Comparison of ENCODE assay signal across 8 cellular contexts in the genomic region with DNA sequence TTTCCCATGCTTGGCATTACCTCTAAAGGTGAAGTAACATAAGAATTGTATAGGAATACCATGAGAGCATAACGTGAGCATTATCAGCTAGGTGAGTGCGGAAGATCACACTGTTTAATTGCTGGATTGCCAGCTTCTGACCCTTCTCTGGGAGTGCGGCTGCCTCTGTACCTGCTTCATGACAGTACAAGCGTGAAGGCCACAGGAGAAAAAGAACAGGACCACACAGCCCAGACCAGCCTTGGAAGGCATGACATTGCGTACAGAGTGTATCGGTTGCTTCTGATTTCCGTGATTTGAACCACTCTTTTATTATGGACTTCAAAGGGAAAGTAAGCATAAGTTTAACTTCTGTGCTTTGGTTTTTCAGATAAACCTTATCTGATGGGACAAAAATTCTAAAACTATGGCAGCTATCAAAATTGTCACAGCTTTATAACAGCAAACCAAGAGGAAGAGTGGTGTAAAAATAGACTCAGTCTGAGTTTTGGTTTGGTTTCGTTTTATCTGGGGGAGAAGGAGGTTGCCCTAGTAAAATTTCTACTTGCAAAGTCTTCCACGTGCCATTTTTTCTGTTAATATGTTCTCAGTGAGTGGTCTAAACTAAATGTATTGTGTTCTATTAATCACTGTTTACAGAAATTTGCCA.
DNase-seq lines count a peak whose midpoint lies in the region; ATAC-seq and TF ChIP-seq lines count a peak whose summit lies in the region.

No MANE protein-coding gene starts in this region.

- H3K4me1 ChIP-seq in mucosa of stomach (ENCODE audit: control insufficient read depth, insufficient read depth, low read length), result peaks cover 51% of the 10 kb centered on the region
- no peaks in the 10 kb centered on the region for H3K4me1 ChIP-seq in ovary (ENCODE audit: insufficient read depth)

- no peak for TF ChIP-seq CTCF in GM12865 (IDR thresholded peaks at IDR 0.05; ENCODE audit: insufficient read depth, low read depth, low read length, missing control alignments)
- no peak for TF ChIP-seq CTCF in WTC11 (IDR thresholded peaks at IDR 0.05)
- no peak for TF ChIP-seq CTCF in brain microvascular endothelial cell (IDR thresholded peaks at IDR 0.05; ENCODE audit: low read depth, low read length, missing control alignments)
- TF ChIP-seq CTCF in ovary (IDR thresholded peaks at IDR 0.05), result no peak

- H3K9ac ChIP-seq in mucosa of stomach (ENCODE audit: low read length), result peak overlapping the region; percentile 31

- in situ Hi-C loops in brain microvascular endothelial cell (cut with HindIII; ENCODE audit: low pct_ligation_motif_present, low sequenced_read_pairs), result no loop called here

- 76 to 82% (median 77%) methylated on average over 9 of the region's 9 CpGs for WGBS in ovary, 3 donors

- POLR2A ChIA-PET in WTC11 (lab: Charles Lee), result no interaction called here

- intact Hi-C loops in ovary (cut with DNase I), result no loop called here

- DNase-seq in GM12865 (ENCODE audit: low read depth) (peak; percentile 49), WTC11 (ENCODE audit: low spot score) (no peak), NCI-H2029 treated with DMSO at 0.1 percent for 48 hours (lab: John Stamatoyannopoulos, UW) (no peak), brain microvascular endothelial cell (no peak), ovary (no peak), DMS153 (lab: John Stamatoyannopoulos, UW) (no peak)

- H3K36me3 Mint-ChIP-seq in WTC11, result peaks cover 8% of the 10 kb centered on the region

- CTCF ChIA-PET in WTC11 (lab: Charles Lee), result interaction anchor here (0.6 kb wide), 1 partner anchor 1058 kb away, joined by 3 read pairs; the partner anchor contains the start of gene FAM50B

- H3K36me3 ChIP-seq in mucosa of stomach (ENCODE audit: control insufficient read depth, insufficient read depth, low read length) (no peaks in the 10 kb centered on the region), brain microvascular endothelial cell (replicated peaks) (no peaks in the 10 kb centered on the region), ovary (no peaks in the 10 kb centered on the region)

- H3K27ac ChIP-seq in brain microvascular endothelial cell, result no peak overlapping the region
- H3K27ac ChIP-seq in ovary, result no peak overlapping the region

- H3K4me3 ChIP-seq in GM12865 (ENCODE audit: low read depth, low read length) (peak overlapping the region; percentile 1), mucosa of stomach (ENCODE audit: low read length) (no peak overlapping the region), brain microvascular endothelial cell (ENCODE audit: low read depth, low read length) (no peak overlapping the region), ovary (no peak overlapping the region)

- peaks cover 58% of the 10 kb centered on the region for H3K4me1 Mint-ChIP-seq in WTC11

- ATAC-seq in GM21576 (IDR thresholded peaks at IDR 0.05; ENCODE audit: unreplicated experiment) (peak; percentile 39), WTC11 (no peak)

- H3K27ac Mint-ChIP-seq in WTC11, result peak overlapping the region; percentile 69

- H3K27me3 ChIP-seq in mucosa of stomach (ENCODE audit: control insufficient read depth, insufficient read depth, low read length) (no peaks in the 10 kb centered on the region), brain microvascular endothelial cell (replicated peaks) (no peaks in the 10 kb centered on the region), ovary (no peaks in the 10 kb centered on the region)

- TF ChIP-seq POLR2A in ovary (IDR thresholded peaks at IDR 0.05), result no peak

- H3K9me3 Mint-ChIP-seq in WTC11, result no peaks in the 10 kb centered on the region

- H3K9me3 ChIP-seq in mucosa of stomach (ENCODE audit: control insufficient read depth, low read length) (no peaks in the 10 kb centered on the region), ovary (no peaks in the 10 kb centered on the region)

- no peaks in the 10 kb centered on the region for H3K27me3 Mint-ChIP-seq in WTC11 (ENCODE audit: low read depth)

- H3K4me3 Mint-ChIP-seq in WTC11, result no peak overlapping the region

- no peak for TF ChIP-seq EP300 in ovary (IDR thresholded peaks at IDR 0.05)

TF ChIP-seq in WTC11, 78 proteins besides CTCF, POLR2A, EP300 and RAD21:
- TF ChIP-seq, protein P1, sequence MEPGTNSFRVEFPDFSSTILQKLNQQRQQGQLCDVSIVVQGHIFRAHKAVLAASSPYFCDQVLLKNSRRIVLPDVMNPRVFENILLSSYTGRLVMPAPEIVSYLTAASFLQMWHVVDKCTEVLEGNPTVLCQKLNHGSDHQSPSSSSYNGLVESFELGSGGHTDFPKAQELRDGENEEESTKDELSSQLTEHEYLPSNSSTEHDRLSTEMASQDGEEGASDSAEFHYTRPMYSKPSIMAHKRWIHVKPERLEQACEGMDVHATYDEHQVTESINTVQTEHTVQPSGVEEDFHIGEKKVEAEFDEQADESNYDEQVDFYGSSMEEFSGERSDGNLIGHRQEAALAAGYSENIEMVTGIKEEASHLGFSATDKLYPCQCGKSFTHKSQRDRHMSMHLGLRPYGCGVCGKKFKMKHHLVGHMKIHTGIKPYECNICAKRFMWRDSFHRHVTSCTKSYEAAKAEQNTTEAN (CRISPR knock-in tag; IDR thresholded peaks at IDR 0.05), result no peak
- TF ChIP-seq STAT6 (CRISPR knock-in tag; conservative IDR thresholded peaks at IDR 0.05; ENCODE audit: low read depth) (no peak), JAZF1 (CRISPR knock-in tag; IDR thresholded peaks at IDR 0.05) (no peak), NR1H2 (CRISPR knock-in tag; IDR thresholded peaks at IDR 0.05) (no peak), NFATC4 (CRISPR knock-in tag; IDR thresholded peaks at IDR 0.05) (no peak), CREB1 (CRISPR knock-in tag; IDR thresholded peaks at IDR 0.05) (no peak), MXD4 (CRISPR knock-in tag; IDR thresholded peaks at IDR 0.05; ENCODE audit: borderline replicate concordance) (no peak), ZNF281 (CRISPR knock-in tag; IDR thresholded peaks at IDR 0.05) (no peak)
- TF ChIP-seq, protein P2, sequence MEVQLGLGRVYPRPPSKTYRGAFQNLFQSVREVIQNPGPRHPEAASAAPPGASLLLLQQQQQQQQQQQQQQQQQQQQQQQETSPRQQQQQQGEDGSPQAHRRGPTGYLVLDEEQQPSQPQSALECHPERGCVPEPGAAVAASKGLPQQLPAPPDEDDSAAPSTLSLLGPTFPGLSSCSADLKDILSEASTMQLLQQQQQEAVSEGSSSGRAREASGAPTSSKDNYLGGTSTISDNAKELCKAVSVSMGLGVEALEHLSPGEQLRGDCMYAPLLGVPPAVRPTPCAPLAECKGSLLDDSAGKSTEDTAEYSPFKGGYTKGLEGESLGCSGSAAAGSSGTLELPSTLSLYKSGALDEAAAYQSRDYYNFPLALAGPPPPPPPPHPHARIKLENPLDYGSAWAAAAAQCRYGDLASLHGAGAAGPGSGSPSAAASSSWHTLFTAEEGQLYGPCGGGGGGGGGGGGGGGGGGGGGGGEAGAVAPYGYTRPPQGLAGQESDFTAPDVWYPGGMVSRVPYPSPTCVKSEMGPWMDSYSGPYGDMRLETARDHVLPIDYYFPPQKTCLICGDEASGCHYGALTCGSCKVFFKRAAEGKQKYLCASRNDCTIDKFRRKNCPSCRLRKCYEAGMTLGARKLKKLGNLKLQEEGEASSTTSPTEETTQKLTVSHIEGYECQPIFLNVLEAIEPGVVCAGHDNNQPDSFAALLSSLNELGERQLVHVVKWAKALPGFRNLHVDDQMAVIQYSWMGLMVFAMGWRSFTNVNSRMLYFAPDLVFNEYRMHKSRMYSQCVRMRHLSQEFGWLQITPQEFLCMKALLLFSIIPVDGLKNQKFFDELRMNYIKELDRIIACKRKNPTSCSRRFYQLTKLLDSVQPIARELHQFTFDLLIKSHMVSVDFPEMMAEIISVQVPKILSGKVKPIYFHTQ (CRISPR knock-in tag; IDR thresholded peaks at IDR 0.05), result no peak
